Comparison of ENCODE assay signal across 12 cellular contexts in the genomic region with DNA sequence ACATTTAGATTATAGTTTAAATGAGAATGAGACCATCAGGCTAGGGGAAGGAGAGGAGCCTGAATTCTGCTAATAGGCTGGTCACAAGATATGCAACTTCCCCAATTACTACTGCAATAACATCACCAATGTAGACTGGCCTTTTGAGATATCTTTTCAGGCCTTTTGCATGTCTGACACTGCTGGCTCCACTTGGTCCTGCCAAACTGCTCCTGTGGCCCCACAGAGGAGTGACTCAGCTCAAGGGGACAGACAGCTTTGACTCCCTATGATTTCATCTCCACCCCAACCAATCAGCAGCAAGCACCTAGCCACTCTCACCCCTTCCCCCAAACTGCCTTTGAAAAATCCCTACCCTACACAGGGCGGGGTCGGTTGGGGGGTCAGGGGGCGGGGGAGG. TPM values are rescaled to one million over a fixed set of nuclear protein-coding genes. Genes with fewer than 3 reads are reported as not detected.
A peak's percentile ranks its signal among the peaks of the same experiment; 100 is the strongest.
DNase-seq lines count a peak whose midpoint lies in the region; ATAC-seq and TF ChIP-seq lines count a peak whose summit lies in the region.
"Had no signal": no experiment of that assay in that cellular context is flagged by ENCODE, and none has a peak within 500 bp of the region (broad histone marks: within the 10 kb centered on the region; RNA-seq: fewer than 3 reads in every experiment).

No MANE protein-coding gene starts in this region.

- no peaks in the 10 kb centered on the region for H3K36me3 Mint-ChIP-seq in activated B cell treated with CpG ODN at 0.5 μM for 24 hours (ENCODE audit: low read depth)

- ATAC-seq in activated B cell treated with CpG ODN at 0.5 μM for 24 hours (ENCODE audit: low read depth), result peak; percentile 46
- peak; percentile 19 for ATAC-seq in left lobe of liver
- ATAC-seq in GM21825 (IDR thresholded peaks at IDR 0.05; ENCODE audit: unreplicated experiment), result no peak

- peaks cover 32% of the 10 kb centered on the region for H3K4me1 Mint-ChIP-seq in activated B cell treated with CpG ODN at 0.5 μM for 24 hours

- H3K27me3 ChIP-seq in SJCRH30 (no peaks in the 10 kb centered on the region; the same call in 1 of the 2 replicates), vagina (no peaks in the 10 kb centered on the region)

- H3K36me3 ChIP-seq in HEK293 (ENCODE audit: control insufficient read depth in 2 of 2, insufficient read depth in 1 of 2, low read length in 2 of 2) (no peaks in the 10 kb centered on the region), SJCRH30 (no peaks in the 10 kb centered on the region), vagina (no peaks in the 10 kb centered on the region)

- H3K4me3 ChIP-seq in HEK293 (ENCODE audit: low read depth, low read length) (no peak overlapping the region), SJCRH30 (no peak overlapping the region), vagina (no peak overlapping the region)

- no peaks in the 10 kb centered on the region for H3K4me1 ChIP-seq in HEK293 (ENCODE audit: control insufficient read depth, insufficient read depth, low read length)
- no peaks in the 10 kb centered on the region for H3K4me1 ChIP-seq in SJCRH30
- no peaks in the 10 kb centered on the region for H3K4me1 ChIP-seq in vagina

- H3K4me3 Mint-ChIP-seq in activated B cell treated with CpG ODN at 0.5 μM for 24 hours, result peak overlapping the region; percentile 47

- no peaks in the 10 kb centered on the region for H3K9me3 Mint-ChIP-seq in activated B cell treated with CpG ODN at 0.5 μM for 24 hours

- DNase-seq in CD1c-positive myeloid dendritic cell (ENCODE audit: extremely low spot score) (peak; percentile 73), activated B cell treated with CpG ODN at 0.5 μM for 24 hours (no peak), left lobe of liver (ENCODE audit: low spot score) (no peak), SJCRH30 (no peak), vagina (ENCODE audit: extremely low spot score in 2 of 2) (no peak), foreskin melanocyte (no peak)
- DNase-seq: anterior cingulate cortex, DMS153, NCI-H748 treated with DMSO at 0.1 percent for 48 hours had no signal

- no peak overlapping the region for H3K27ac ChIP-seq in HEK293 (ENCODE audit: extremely low read depth, low read depth, low read length)
- no peak overlapping the region for H3K27ac ChIP-seq in SJCRH30
- no peak overlapping the region for H3K27ac ChIP-seq in vagina

- TF ChIP-seq CTCF in HEK293 (tag by site-specific recombination; IDR thresholded peaks at IDR 0.05), result no peak
- no peak for TF ChIP-seq CTCF in activated B cell treated with CpG ODN at 0.5 μM for 24 hours (IDR thresholded peaks at IDR 0.05)
- TF ChIP-seq CTCF in vagina (IDR thresholded peaks at IDR 0.05), result no peak

- no peaks in the 10 kb centered on the region for H3K9me3 ChIP-seq in HEK293 (ENCODE audit: control insufficient read depth, insufficient read depth, low read depth, low read length)
- H3K9me3 ChIP-seq in SJCRH30 (replicated peaks), result 0 out of 2 replicates have a peak, but pooled peaks cover 2% of the 10 kb centered on the region
- no peaks in the 10 kb centered on the region for H3K9me3 ChIP-seq in vagina

- POLR2A ChIA-PET in HEK293 (lab: Yijun Ruan, JAX) (no interaction called here), activated B cell treated with CpG ODN at 0.5 μM for 24 hours (lab: Charles Lee) (interaction anchor here (0.9 kb wide), 1 partner anchor 14 kb away, joined by 3 read pairs; no protein-coding TSS in a partner anchor)

- no peak for TF ChIP-seq POLR2A in vagina (IDR thresholded peaks at IDR 0.05)

- no peak overlapping the region for H3K27ac Mint-ChIP-seq in activated B cell treated with CpG ODN at 0.5 μM for 24 hours
- H3K27ac Mint-ChIP-seq: progenitor cell of endocrine pancreas had no signal

- CTCF ChIA-PET in HEK293 (lab: Yijun Ruan, JAX) (interaction anchor here (0.5 to 0.6 kb wide), 2 partner anchors 15 to 583 kb away, joined by 3 to 4 read pairs; no protein-coding TSS in a partner anchor), activated B cell treated with CpG ODN at 0.5 μM for 24 hours (lab: Charles Lee) (interaction anchor here (1.1 kb wide), 1 partner anchor 29 kb away, joined by 3 read pairs; no protein-coding TSS in a partner anchor)

- intact Hi-C loops in activated B cell treated with CpG ODN at 0.5 μM for 24 hours (cut with micrococcal nuclease) (loop anchor here (2.0 to 5.0 kb wide), 2 partner anchors 14 to 37 kb away; no protein-coding TSS in a partner anchor), vagina (cut with DNase I) (no loop called here)

- peaks cover 2% of the 10 kb centered on the region for H3K27me3 Mint-ChIP-seq in activated B cell treated with CpG ODN at 0.5 μM for 24 hours
- H3K27me3 Mint-ChIP-seq: progenitor cell of endocrine pancreas had no signal

TF ChIP-seq in HEK293, 187 proteins besides CTCF, POLR2A, EP300 and RAD21:
- no peak for TF ChIP-seq GLIS1 (tag by site-specific recombination; IDR thresholded peaks at IDR 0.05)
- TF ChIP-seq ZFP69B (tag by site-specific recombination; IDR thresholded peaks at IDR 0.05), result peak; percentile 43; the same call in 1 of the 2 replicates
- 0 out of 2 replicates have a peak, but pooled peaks have one; percentile 53 for TF ChIP-seq ZNF692 (tag by site-specific recombination; IDR thresholded peaks at IDR 0.05)
- TF ChIP-seq ZNF629 (tag by site-specific recombination; IDR thresholded peaks at IDR 0.05), result no peak

RNA-seq across cellular contexts. Expression of gene GPRIN3, which starts 22.8 kb away (rescaled TPM):
- 1.8 and 1.9 TPM in 2 replicates for total RNA-seq in activated B cell treated with CpG ODN at 0.5 μM for 24 hours
- 0.40 TPM for total RNA-seq in left lobe of liver
- total RNA-seq in SJCRH30 (2014; rRNA removed; shearing (Covaris generic)), result 0.08 and 0.12 TPM in 2 replicates
- 6.1 TPM for total RNA-seq in vagina
